In the genomic region with DNA sequence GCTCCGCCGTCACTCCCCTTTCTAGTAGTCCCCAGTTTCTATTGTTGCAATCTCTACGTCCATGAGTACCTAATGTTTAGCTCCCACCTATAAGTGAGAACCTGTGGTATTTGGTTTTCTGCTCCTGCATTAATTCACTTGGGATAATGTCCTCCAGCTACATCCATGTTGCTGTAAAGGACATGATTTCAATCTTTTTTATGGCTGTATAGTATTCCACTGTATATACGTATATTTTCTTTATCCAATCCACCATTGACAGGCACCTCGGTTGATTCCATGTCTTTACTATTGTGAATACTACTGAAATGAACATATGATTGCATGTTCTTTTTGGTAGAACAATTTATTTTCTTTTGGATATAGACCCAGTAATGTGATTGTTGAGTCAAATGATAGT, we compare ENCODE assay signal across 28 cellular contexts.
"Had no signal": no experiment of that assay in that cellular context is flagged by ENCODE, and none has a peak within 500 bp of the region (broad histone marks: within the 10 kb centered on the region; RNA-seq: fewer than 3 reads in every experiment).

No MANE protein-coding gene starts in this region.

- H3K4me1 ChIP-seq: colonic mucosa, esophagus squamous epithelium, foreskin keratinocyte, gastrocnemius medialis, heart left ventricle, heart right ventricle had no signal

- H3K9me3 ChIP-seq: colonic mucosa, esophagus muscularis mucosa, esophagus squamous epithelium, gastroesophageal sphincter had no signal

- H3K36me3 ChIP-seq: colonic mucosa, esophagus muscularis mucosa, esophagus squamous epithelium, gastrocnemius medialis, gastroesophageal sphincter, heart left ventricle, heart right ventricle had no signal

- H3K27ac ChIP-seq: colonic mucosa, coronary artery, dorsolateral prefrontal cortex, epithelial cell of prostate, esophagus muscularis mucosa, esophagus squamous epithelium, foreskin keratinocyte, gastrocnemius medialis, gastroesophageal sphincter, heart left ventricle, heart right ventricle, hepatocyte had no signal

- DNase-seq: colonic mucosa; cortex of kidney; dermis blood vessel endothelial cell; dorsolateral prefrontal cortex; effector CD4-positive, alpha-beta T cell; effector CD8-positive, alpha-beta T cell; effector memory CD4-positive, alpha-beta T cell; effector memory CD8-positive, alpha-beta T cell; endodermal cell; erythroblast; esophagus squamous epithelium; foreskin fibroblast; foreskin keratinocyte; foreskin melanocyte; gastrocnemius medialis; glutamatergic neuron; head of caudate nucleus; heart left ventricle; heart right ventricle; hippocampal formation had no signal

- H3K27me3 ChIP-seq: colonic mucosa, dorsolateral prefrontal cortex, esophagus muscularis mucosa, esophagus squamous epithelium, foreskin keratinocyte, gastrocnemius medialis, gastroesophageal sphincter, heart left ventricle, heart right ventricle, hepatocyte had no signal

- H3K4me2 ChIP-seq: hepatocyte had no signal

- FAIRE-seq: endometrium, endothelial cell of umbilical vein had no signal

- ATAC-seq: effector memory CD8-positive, alpha-beta T cell; esophagus mucosa; foreskin keratinocyte; gastrocnemius medialis; gastroesophageal sphincter; heart left ventricle; heart right ventricle had no signal

- H3K79me2 ChIP-seq: hepatocyte had no signal

- H3K4me3 ChIP-seq: colonic mucosa, coronary artery, dorsolateral prefrontal cortex, esophagus muscularis mucosa, esophagus squamous epithelium, gastrocnemius medialis, gastroesophageal sphincter, heart left ventricle, heart right ventricle, hepatocyte had no signal

- H2AFZ ChIP-seq: hepatocyte had no signal
